Comparison of ENCODE assay signal across 8 cellular contexts in genomic region chr22:36757608-36758220, GRCh38. TPM values are rescaled to one million over a fixed set of nuclear protein-coding genes. Genes with fewer than 3 reads are reported as not detected.
DNase-seq lines count a peak whose midpoint lies in the region; TF ChIP-seq lines count a peak whose summit lies in the region.

No MANE protein-coding gene starts in this region.

- POLR2A ChIA-PET in activated CD4-positive, alpha-beta memory T cell treated with anti-CD3 and anti-CD28 coated beads for 36 hours (lab: Charles Lee) = no interaction called here

- intact Hi-C loops in activated CD4-positive, alpha-beta memory T cell treated with anti-CD3 and anti-CD28 coated beads for 36 hours (cut with micrococcal nuclease) = loop anchor here (1.0 kb wide), 3 partner anchors 99 to 221 kb away; no protein-coding TSS in a partner anchor

- H3K9me3 Mint-ChIP-seq in activated CD4-positive, alpha-beta memory T cell treated with anti-CD3 and anti-CD28 coated beads for 36 hours = no peaks in the 10 kb centered on the region
- no peaks in the 10 kb centered on the region for H3K9me3 Mint-ChIP-seq in mesothelial cell of epicardium

- H3K27ac Mint-ChIP-seq in activated CD4-positive, alpha-beta memory T cell treated with anti-CD3 and anti-CD28 coated beads for 36 hours = no peak overlapping the region
- H3K27ac Mint-ChIP-seq in mesothelial cell of epicardium = no peak overlapping the region

- no peaks in the 10 kb centered on the region for H3K4me1 Mint-ChIP-seq in activated CD4-positive, alpha-beta memory T cell treated with anti-CD3 and anti-CD28 coated beads for 36 hours (ENCODE audit: low read depth)
- H3K4me1 Mint-ChIP-seq in mesothelial cell of epicardium = no peaks in the 10 kb centered on the region

- DNase-seq in 8988T (peak; percentile 38), NCI-H460 (ENCODE audit: extremely low read depth, low read depth) (peak; percentile 62), mesothelial cell of epicardium (ENCODE audit: low spot score in 2 of 2, unreplicated experiment in 2 of 2) (peak in 1 of 2 experiments; percentile 73), T1000 (lab: John Stamatoyannopoulos, UW) (no peak)
- peak; percentile 85 for DNase-seq in activated CD4-positive, alpha-beta memory T cell treated with anti-CD3 and anti-CD28 coated beads for 36 hours
- DNase-seq in effector CD4-positive, alpha-beta T cell = peak; percentile 71
- DNase-seq in stimulated activated CD8-positive, alpha-beta memory T cell treated with anti-CD3 and anti-CD28 coated beads, Interleukin-2, amount 100 ng/mL, for 48 hours (ENCODE audit: low read depth in 2 of 2) = peak; percentile 62 to 69

- no peak overlapping the region for H3K4me3 Mint-ChIP-seq in activated CD4-positive, alpha-beta memory T cell treated with anti-CD3 and anti-CD28 coated beads for 36 hours
- no peak overlapping the region for H3K4me3 Mint-ChIP-seq in mesothelial cell of epicardium

- no peak overlapping the region for H3K4me3 ChIP-seq in GM12875 (ENCODE audit: low read depth, low read length)

- TF ChIP-seq CTCF in GM12875 (IDR thresholded peaks at IDR 0.05; ENCODE audit: borderline replicate concordance, insufficient read depth, low read depth, low read length) = peak; percentile 90
- TF ChIP-seq CTCF in mesothelial cell of epicardium (IDR thresholded peaks at IDR 0.05; ENCODE audit: unreplicated experiment) = peak; percentile 57

- peaks cover 8% of the 10 kb centered on the region for H3K27me3 Mint-ChIP-seq in activated CD4-positive, alpha-beta memory T cell treated with anti-CD3 and anti-CD28 coated beads for 36 hours
- peaks cover 28% of the 10 kb centered on the region for H3K27me3 Mint-ChIP-seq in mesothelial cell of epicardium (ENCODE audit: low read depth)

- peaks cover 2% of the 10 kb centered on the region for H3K36me3 Mint-ChIP-seq in activated CD4-positive, alpha-beta memory T cell treated with anti-CD3 and anti-CD28 coated beads for 36 hours
- H3K36me3 Mint-ChIP-seq in mesothelial cell of epicardium = peaks cover 2% of the 10 kb centered on the region

- CTCF ChIA-PET in activated CD4-positive, alpha-beta memory T cell treated with anti-CD3 and anti-CD28 coated beads for 36 hours (lab: Charles Lee) = interaction anchor here (0.5 to 4.9 kb wide), 30 partner anchors 8 to 503 kb away, joined by 3 to 32 read pairs (median 4); partner anchors contain the start of gene IFT27

RNA-seq across cellular contexts. Expression of gene IFT27, which starts 18.2 kb away (rescaled TPM):
- total RNA-seq in NCI-H460 (2014; rRNA removed; shearing (Covaris generic)) = 11.8 and 14.8 TPM in 2 replicates
- 15.8 and 39.1 TPM in 2 replicates for polyA plus RNA-seq in NCI-H460 (2014; cell fraction: nucleus; rRNA removed)
- total RNA-seq in activated CD4-positive, alpha-beta memory T cell treated with anti-CD3 and anti-CD28 coated beads for 36 hours = 10 to 100 TPM; 27.9 to 32.1 TPM
- total RNA-seq in mesothelial cell of epicardium = 56.8 to 59.6 TPM (median 58.6 TPM) in 3 replicates

RNA-seq across cellular contexts. Expression of gene CACNG2, which starts 54.2 kb away (rescaled TPM):
- not detected in 2 replicates for total RNA-seq in NCI-H460 (2014; rRNA removed; shearing (Covaris generic))
- not detected in 2 replicates for polyA plus RNA-seq in NCI-H460 (2014; cell fraction: nucleus; rRNA removed)
- not detected for total RNA-seq in activated CD4-positive, alpha-beta memory T cell treated with anti-CD3 and anti-CD28 coated beads for 36 hours
- not detected in 3 replicates for total RNA-seq in mesothelial cell of epicardium

RNA-seq across cellular contexts. Expression of gene PVALB, which starts 59.1 kb away (rescaled TPM):
- total RNA-seq in NCI-H460 (2014; rRNA removed; shearing (Covaris generic)) = not detected in 2 replicates
- not detected in 2 replicates for polyA plus RNA-seq in NCI-H460 (2014; cell fraction: nucleus; rRNA removed)
- total RNA-seq in activated CD4-positive, alpha-beta memory T cell treated with anti-CD3 and anti-CD28 coated beads for 36 hours = not detected
- not detected in 3 replicates for total RNA-seq in mesothelial cell of epicardium
